Comparison of ENCODE assay signal across 23 cellular contexts in genomic region chr20:17128206-17128605, GRCh38.
DNase-seq lines count a peak whose midpoint lies in the region; ATAC-seq and TF ChIP-seq lines count a peak whose summit lies in the region.
"Had no signal": no experiment of that assay in that cellular context is flagged by ENCODE, and none has a peak within 500 bp of the region (broad histone marks: within the 10 kb centered on the region; RNA-seq: fewer than 3 reads in every experiment).

No MANE protein-coding gene starts in this region.

- H3K36me3 Mint-ChIP-seq in GM23338 (ENCODE audit: low read depth), result no peaks in the 10 kb centered on the region
- no peaks in the 10 kb centered on the region for H3K36me3 Mint-ChIP-seq in WTC11
- H3K36me3 Mint-ChIP-seq: CD14-positive monocyte; CD8-positive, alpha-beta memory T cell had no signal

- CTCF ChIA-PET in WTC11 (lab: Charles Lee), result interaction anchor here (1.1 to 1.5 kb wide), 2 partner anchors 223 to 324 kb away, joined by 3 read pairs; no protein-coding TSS in a partner anchor

- H3K27ac Mint-ChIP-seq in GM23338 (no peak overlapping the region; the same call in 1 of the 2 replicates), WTC11 (no peak overlapping the region)
- H3K27ac Mint-ChIP-seq: CD14-positive monocyte; CD4-positive, alpha-beta T cell; CD8-positive, alpha-beta memory T cell had no signal

- H4K20me1 ChIP-seq in GM23338 (replicated peaks; ENCODE audit: insufficient read depth), result no peaks in the 10 kb centered on the region
- H4K20me1 ChIP-seq: BLaER1 treated with 17β-estradiol and CSF1 and Interleukin-3, amounts not matched to agents 10 nM and 100 nM had no signal

- ATAC-seq in GM23338 (no peak), WTC11 (peak; percentile 47), HG03521 (IDR thresholded peaks at IDR 0.05; ENCODE audit: unreplicated experiment) (no peak), GM19397 (IDR thresholded peaks at IDR 0.05; ENCODE audit: unreplicated experiment) (no peak)
- ATAC-seq: A549, GM12878 had no signal

- no peaks in the 10 kb centered on the region for H3K79me2 ChIP-seq in GM23338 (replicated peaks; ENCODE audit: insufficient read depth)

- no peaks in the 10 kb centered on the region for H3K27me3 ChIP-seq in GM23338 (ENCODE audit: insufficient read depth)
- H3K27me3 ChIP-seq: BE2C; BLaER1 treated with 17β-estradiol and CSF1 and Interleukin-3, amounts not matched to agents 10 nM and 100 nM had no signal

- peaks cover 4% of the 10 kb centered on the region; the same call in 1 of the 2 replicates for H3K9me2 ChIP-seq in GM23338 (ENCODE audit: insufficient read depth)

- POLR2A ChIA-PET in WTC11 (lab: Charles Lee), result no interaction called here

- H3K4me2 ChIP-seq in GM23338, result peak overlapping the region; percentile 7; the same call in 1 of the 2 replicates
- H3K4me2 ChIP-seq: A549; BLaER1 treated with 17β-estradiol and CSF1 and Interleukin-3, amounts not matched to agents 10 nM and 100 nM had no signal

- H3F3A ChIP-seq in GM23338 (replicated peaks; ENCODE audit: low read depth), result no peaks in the 10 kb centered on the region

- DNase-seq in COLO829 (ENCODE audit: low spot score) (peak; percentile 72), GM23338 (ENCODE audit: low spot score) (no peak), WTC11 (ENCODE audit: low spot score) (no peak), DMS53 treated with DMSO at 0.1 percent for 48 hours (lab: John Stamatoyannopoulos, UW; ENCODE audit: unreplicated experiment) (no peak)
- DNase-seq: 8988T; ACHN; AML-193; BE2C; Caco-2; CD4-positive, alpha-beta T cell; CD8-positive, alpha-beta memory T cell; DMS153; DMS79; EL; GDM1; H7; HCEC 1CT had no signal

- no peaks in the 10 kb centered on the region for H3K36me3 ChIP-seq in GM23338 (ENCODE audit: insufficient read depth)
- H3K36me3 ChIP-seq: BE2C; BLaER1 treated with 17β-estradiol and CSF1 and Interleukin-3, amounts not matched to agents 10 nM and 100 nM had no signal

- peaks cover 8% of the 10 kb centered on the region for H3K4me1 ChIP-seq in GM23338 (ENCODE audit: insufficient read depth)
- H3K4me1 ChIP-seq: A549; BE2C; BLaER1 treated with 17β-estradiol and CSF1 and Interleukin-3, amounts not matched to agents 10 nM and 100 nM; Caco-2 had no signal

- H3K4me1 Mint-ChIP-seq in GM23338, result peaks cover 14% of the 10 kb centered on the region; the same call in 2 of the 3 replicates
- peaks cover 18% of the 10 kb centered on the region for H3K4me1 Mint-ChIP-seq in WTC11
- H3K4me1 Mint-ChIP-seq: CD14-positive monocyte; CD8-positive, alpha-beta memory T cell had no signal

- no peak overlapping the region for H3K4me3 ChIP-seq in GM23338
- H3K4me3 ChIP-seq: A549; BLaER1 treated with 17β-estradiol and CSF1 and Interleukin-3, amounts not matched to agents 10 nM and 100 nM; GM12878 had no signal

- TF ChIP-seq CTCF in GM23338 (conservative IDR thresholded peaks at IDR 0.05; ENCODE audit: low read depth in 2 of 2) (no peak), WTC11 (IDR thresholded peaks at IDR 0.05) (no peak)

- no peak overlapping the region for H2AFZ ChIP-seq in GM23338

- no peak overlapping the region for H3K4me3 Mint-ChIP-seq in GM23338
- H3K4me3 Mint-ChIP-seq in WTC11, result no peak overlapping the region
- H3K4me3 Mint-ChIP-seq: CD14-positive monocyte; CD4-positive, alpha-beta T cell; CD8-positive, alpha-beta memory T cell had no signal

- H3K9me3 Mint-ChIP-seq in GM23338 (no peaks in the 10 kb centered on the region), WTC11 (peaks cover 4% of the 10 kb centered on the region)

- H3K27me3 Mint-ChIP-seq in GM23338 (ENCODE audit: insufficient read depth, low read depth, poor library complexity) (no peaks in the 10 kb centered on the region), WTC11 (ENCODE audit: low read depth) (no peaks in the 10 kb centered on the region)
- H3K27me3 Mint-ChIP-seq: CD4-positive, alpha-beta T cell; CD8-positive, alpha-beta memory T cell had no signal

- no peak overlapping the region for H3K27ac ChIP-seq in GM23338 (ENCODE audit: low read depth)
- H3K27ac ChIP-seq: A549; BLaER1 treated with 17β-estradiol and CSF1 and Interleukin-3, amounts not matched to agents 10 nM and 100 nM had no signal

TF ChIP-seq in GM23338, 12 proteins besides CTCF, POLR2A, EP300 and RAD21:
- TF ChIP-seq ZNF331 (CRISPR knock-in tag; IDR thresholded peaks at IDR 0.05; ENCODE audit: low read depth) (no peak), EZH2phosphoT487 (IDR thresholded peaks at IDR 0.05; ENCODE audit: unreplicated experiment) (no peak), JUNB (IDR thresholded peaks at IDR 0.05; ENCODE audit: unreplicated experiment) (no peak)

TF ChIP-seq in WTC11, 78 proteins besides CTCF, POLR2A, EP300 and RAD21:
- TF ChIP-seq CREB1 (CRISPR knock-in tag; IDR thresholded peaks at IDR 0.05) (no peak), ATF1 (CRISPR knock-in tag; IDR thresholded peaks at IDR 0.05) (no peak), TEAD1 (CRISPR knock-in tag; IDR thresholded peaks at IDR 0.05) (no peak), GABPB1 (CRISPR knock-in tag; IDR thresholded peaks at IDR 0.05) (no peak), ZNF121 (CRISPR knock-in tag; IDR thresholded peaks at IDR 0.05) (no peak), E2F5 (CRISPR knock-in tag; IDR thresholded peaks at IDR 0.05) (no peak), USF2 (CRISPR knock-in tag; IDR thresholded peaks at IDR 0.05) (no peak), FOXP1 (CRISPR knock-in tag; IDR thresholded peaks at IDR 0.05; ENCODE audit: borderline replicate concordance) (no peak), CREM (CRISPR knock-in tag; IDR thresholded peaks at IDR 0.05) (no peak), FOXJ3 (CRISPR knock-in tag; IDR thresholded peaks at IDR 0.05; ENCODE audit: borderline replicate concordance) (no peak), PREB (CRISPR knock-in tag; IDR thresholded peaks at IDR 0.05; ENCODE audit: borderline replicate concordance) (no peak), TP53 (CRISPR knock-in tag; IDR thresholded peaks at IDR 0.05) (no peak), KAT7 (CRISPR knock-in tag; IDR thresholded peaks at IDR 0.05; ENCODE audit: borderline replicate concordance) (no peak), SOX15 (CRISPR knock-in tag; IDR thresholded peaks at IDR 0.05) (no peak)
- TF ChIP-seq, protein P1, sequence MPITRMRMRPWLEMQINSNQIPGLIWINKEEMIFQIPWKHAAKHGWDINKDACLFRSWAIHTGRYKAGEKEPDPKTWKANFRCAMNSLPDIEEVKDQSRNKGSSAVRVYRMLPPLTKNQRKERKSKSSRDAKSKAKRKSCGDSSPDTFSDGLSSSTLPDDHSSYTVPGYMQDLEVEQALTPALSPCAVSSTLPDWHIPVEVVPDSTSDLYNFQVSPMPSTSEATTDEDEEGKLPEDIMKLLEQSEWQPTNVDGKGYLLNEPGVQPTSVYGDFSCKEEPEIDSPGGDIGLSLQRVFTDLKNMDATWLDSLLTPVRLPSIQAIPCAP (CRISPR knock-in tag; IDR thresholded peaks at IDR 0.05), result no peak
- TF ChIP-seq, protein P2, sequence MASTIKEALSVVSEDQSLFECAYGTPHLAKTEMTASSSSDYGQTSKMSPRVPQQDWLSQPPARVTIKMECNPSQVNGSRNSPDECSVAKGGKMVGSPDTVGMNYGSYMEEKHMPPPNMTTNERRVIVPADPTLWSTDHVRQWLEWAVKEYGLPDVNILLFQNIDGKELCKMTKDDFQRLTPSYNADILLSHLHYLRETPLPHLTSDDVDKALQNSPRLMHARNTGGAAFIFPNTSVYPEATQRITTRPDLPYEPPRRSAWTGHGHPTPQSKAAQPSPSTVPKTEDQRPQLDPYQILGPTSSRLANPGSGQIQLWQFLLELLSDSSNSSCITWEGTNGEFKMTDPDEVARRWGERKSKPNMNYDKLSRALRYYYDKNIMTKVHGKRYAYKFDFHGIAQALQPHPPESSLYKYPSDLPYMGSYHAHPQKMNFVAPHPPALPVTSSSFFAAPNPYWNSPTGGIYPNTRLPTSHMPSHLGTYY (CRISPR knock-in tag; IDR thresholded peaks at IDR 0.05), result no peak
TF ChIP-seq in WTC11: peak in this region for 0.
